ENCODE assay signal across 15 cellular contexts in the genomic region with DNA sequence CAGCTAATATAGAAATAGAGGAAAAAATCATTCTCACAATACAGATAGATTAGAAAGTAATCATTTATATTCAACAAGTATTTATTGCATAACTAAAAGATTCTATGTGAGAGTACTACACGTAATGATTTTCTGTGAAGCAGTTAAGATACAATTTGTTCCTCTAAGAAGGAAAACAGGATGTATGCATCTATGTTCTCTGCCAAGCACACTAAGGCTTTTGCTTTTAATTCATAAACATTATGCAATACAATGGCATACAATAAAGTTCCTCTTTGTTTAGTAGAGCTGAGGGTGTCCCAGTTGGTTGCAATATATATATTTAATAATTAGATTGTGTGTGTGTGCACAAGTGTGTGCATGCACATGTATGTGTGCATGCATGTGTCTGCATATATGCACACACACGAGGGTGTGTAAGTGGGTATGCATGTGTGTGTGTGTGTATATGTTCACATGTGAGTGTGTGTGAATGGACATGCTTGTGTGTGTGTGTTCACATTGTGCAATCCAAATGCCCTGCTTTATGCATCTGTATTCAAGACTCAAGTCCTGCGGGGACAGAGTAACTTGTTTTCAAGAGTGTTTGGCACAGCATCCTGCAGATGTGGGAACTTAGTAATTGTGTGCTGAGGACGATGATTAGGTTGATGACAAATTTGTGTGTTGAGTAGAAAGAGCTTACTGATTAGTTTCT.
DNase-seq lines count a peak whose midpoint lies in the region; ATAC-seq and TF ChIP-seq lines count a peak whose summit lies in the region.
"Had no signal": no experiment of that assay in that cellular context is flagged by ENCODE, and none has a peak within 500 bp of the region (broad histone marks: within the 10 kb centered on the region; RNA-seq: fewer than 3 reads in every experiment).

No MANE protein-coding gene starts in this region.

- H3K4me1 ChIP-seq in upper lobe of right lung: peaks cover 34% of the 10 kb centered on the region

- no peaks in the 10 kb centered on the region for H3K27me3 ChIP-seq in upper lobe of right lung

- no peak overlapping the region for H3K27ac ChIP-seq in upper lobe of right lung
- H3K27ac ChIP-seq: PC-9 had no signal

- H3K4me3 ChIP-seq in upper lobe of right lung: no peak overlapping the region
- H3K4me3 ChIP-seq: PC-9 had no signal

- peak; percentile 76 for ATAC-seq in Right ventricle myocardium inferior
- ATAC-seq in left colon: peak; percentile 52
- ATAC-seq in upper lobe of right lung: peak; percentile 76
- ATAC-seq in HG03460 (IDR thresholded peaks at IDR 0.05; ENCODE audit: unreplicated experiment): no peak
- no peak for ATAC-seq in natural killer cell treated with Interleukin-12 subunit alpha and Interleukin-12 subunit beta and Interleukin-15 and Interleukin-18, amount 100 ng/mL, for 72 hours
- ATAC-seq: T-helper 17 cell had no signal

- H3K27me3 Mint-ChIP-seq in dendritic cell treated with granulocyte-macrophage colony-stimulating factor and Interleukin-4, amounts not matched to agents 40 ng/mL and 50 ng/mL, for 4 days: no peaks in the 10 kb centered on the region
- H3K27me3 Mint-ChIP-seq in natural killer cell treated with Interleukin-12 subunit alpha and Interleukin-12 subunit beta and Interleukin-15 and Interleukin-18, amount 100 ng/mL, for 72 hours: peaks cover 11 to 18% of the 10 kb centered on the region in 2 donors

- no peaks in the 10 kb centered on the region for H3K36me3 Mint-ChIP-seq in dendritic cell treated with granulocyte-macrophage colony-stimulating factor and Interleukin-4, amounts not matched to agents 40 ng/mL and 50 ng/mL, for 4 days (ENCODE audit: low read depth)
- no peaks in the 10 kb centered on the region for H3K36me3 Mint-ChIP-seq in natural killer cell treated with Interleukin-12 subunit alpha and Interleukin-12 subunit beta and Interleukin-15 and Interleukin-18, amount 100 ng/mL, for 72 hours

- intact Hi-C loops in Right ventricle myocardium inferior (cut with DNase I): no loop called here
- intact Hi-C loops in cardiac septum (cut with DNase I): no loop called here
- intact Hi-C loops in dendritic cell treated with granulocyte-macrophage colony-stimulating factor and Interleukin-4, amounts not matched to agents 40 ng/mL and 50 ng/mL, for 4 days (cut with micrococcal nuclease): no loop called here
- intact Hi-C loops in left colon (cut with DNase I, micrococcal nuclease): no loop called here
- intact Hi-C loops in upper lobe of right lung (cut with DNase I): no loop called here

- H3K27ac Mint-ChIP-seq in dendritic cell treated with granulocyte-macrophage colony-stimulating factor and Interleukin-4, amounts not matched to agents 40 ng/mL and 50 ng/mL, for 4 days: peak overlapping the region; percentile 52
- no peak overlapping the region for H3K27ac Mint-ChIP-seq in natural killer cell treated with Interleukin-12 subunit alpha and Interleukin-12 subunit beta and Interleukin-15 and Interleukin-18, amount 100 ng/mL, for 72 hours
- H3K27ac Mint-ChIP-seq: activated T-helper 1 cell treated with anti-CD3 and anti-CD28 coated beads, Interleukin-12 subunit alpha, Interleukin-12 subunit beta, Interleukin-2, Interleukin-4 antibody, amounts not matched to agents 30 ng/mL and 10 ng/mL and 1 ng/mL, durations not matched to agents 14 hours and 24 hours and 36 hours had no signal

- no peak overlapping the region for H3K4me3 Mint-ChIP-seq in dendritic cell treated with granulocyte-macrophage colony-stimulating factor and Interleukin-4, amounts not matched to agents 40 ng/mL and 50 ng/mL, for 4 days
- H3K4me3 Mint-ChIP-seq in natural killer cell treated with Interleukin-12 subunit alpha and Interleukin-12 subunit beta and Interleukin-15 and Interleukin-18, amount 100 ng/mL, for 72 hours: no peak overlapping the region
- H3K4me3 Mint-ChIP-seq: activated T-helper 1 cell treated with anti-CD3 and anti-CD28 coated beads, Interleukin-12 subunit alpha, Interleukin-12 subunit beta, Interleukin-2, Interleukin-4 antibody, amounts not matched to agents 30 ng/mL and 10 ng/mL and 1 ng/mL, durations not matched to agents 14 hours and 24 hours and 36 hours; T-helper 17 cell had no signal

- no peaks in the 10 kb centered on the region for H3K9me3 ChIP-seq in upper lobe of right lung

- no peaks in the 10 kb centered on the region for H3K36me3 ChIP-seq in upper lobe of right lung

- no peaks in the 10 kb centered on the region for H3K9me3 Mint-ChIP-seq in dendritic cell treated with granulocyte-macrophage colony-stimulating factor and Interleukin-4, amounts not matched to agents 40 ng/mL and 50 ng/mL, for 4 days
- H3K9me3 Mint-ChIP-seq in natural killer cell treated with Interleukin-12 subunit alpha and Interleukin-12 subunit beta and Interleukin-15 and Interleukin-18, amount 100 ng/mL, for 72 hours: no peaks in the 10 kb centered on the region
- H3K9me3 Mint-ChIP-seq: activated T-helper 1 cell treated with anti-CD3 and anti-CD28 coated beads, Interleukin-12 subunit alpha, Interleukin-12 subunit beta, Interleukin-2, Interleukin-4 antibody, amounts not matched to agents 30 ng/mL and 10 ng/mL and 1 ng/mL, durations not matched to agents 14 hours and 24 hours and 36 hours had no signal

- DNase-seq in Right ventricle myocardium inferior (ENCODE audit: missing footprints) (no peak), cardiac septum (ENCODE audit: low spot score) (no peak), left colon (no peak), upper lobe of right lung (no peak), COR-L47 (lab: John Stamatoyannopoulos, UW) (no peak)
- DNase-seq in natural killer cell treated with Interleukin-12 subunit alpha and Interleukin-12 subunit beta and Interleukin-15 and Interleukin-18, amount 100 ng/mL, for 72 hours (ENCODE audit: low spot score): no peak
- DNase-seq: activated CD4-positive, alpha-beta T cell treated with anti-CD3 and anti-CD28 coated beads, Interleukin-2, amount 50 U/mL, for 1 hour; mesendoderm; NCI-H2171 treated with DMSO at 0.1 percent for 48 hours; PC-9; T-helper 17 cell; trophoblast cell had no signal

- H3K4me1 Mint-ChIP-seq in dendritic cell treated with granulocyte-macrophage colony-stimulating factor and Interleukin-4, amounts not matched to agents 40 ng/mL and 50 ng/mL, for 4 days (ENCODE audit: low read depth): peaks cover 46% of the 10 kb centered on the region
- H3K4me1 Mint-ChIP-seq in natural killer cell treated with Interleukin-12 subunit alpha and Interleukin-12 subunit beta and Interleukin-15 and Interleukin-18, amount 100 ng/mL, for 72 hours (ENCODE audit: low read depth in 2 of 2): peaks cover 0 to 7% of the 10 kb centered on the region in 2 donors

- TF ChIP-seq CTCF in upper lobe of right lung (IDR thresholded peaks at IDR 0.05): no peak

Comparison
In these comparisons a context has a peak if more than half of its experiments do, and no peak if none do; other contexts are left out.
1. ATAC-seq: peak in Right ventricle myocardium inferior (single experiment), left colon (single experiment) and upper lobe of right lung (single experiment); none in HG03460 (single experiment) and natural killer cell treated with Interleukin-12 subunit alpha and Interleukin-12 subunit beta and Interleukin-15 and Interleukin-18, amount 100 ng/mL, for 72 hours (0 of 2).